In genomic region chr10:75043256-75044121, GRCh38 we compare ENCODE assay signal across 10 cellular contexts.
A peak's percentile ranks its signal among the peaks of the same experiment; 100 is the strongest.
DNase-seq lines count a peak whose midpoint lies in the region; ATAC-seq lines count a peak whose summit lies in the region.
"Had no signal": no experiment of that assay in that cellular context is flagged by ENCODE, and none has a peak within 500 bp of the region (broad histone marks: within the 10 kb centered on the region; RNA-seq: fewer than 3 reads in every experiment).

No MANE protein-coding gene starts in this region.

- DNase-seq in CMK (ENCODE audit: low read depth) (peak; percentile 49), foreskin melanocyte (no peak), UCSD-AML1 (lab: John Stamatoyannopoulos, UW; ENCODE audit: unreplicated experiment) (no peak)
- DNase-seq in effector CD8-positive, alpha-beta T cell (lab: John Stamatoyannopoulos, UW), result peak; percentile 29
- peak; percentile 49 for DNase-seq in stimulated activated CD4-positive, alpha-beta T cell treated with anti-CD3 and anti-CD28 coated beads, Interleukin-12 subunit alpha, Interleukin-12 subunit beta, amount 100 ng/mL, for 4 hours
- DNase-seq: cortex of kidney, transverse colon had no signal

- ATAC-seq in activated CD4-positive, CD25-positive, alpha-beta regulatory T cell treated with anti-CD3 and anti-CD28 coated beads, Interleukin-2, amount 50 U/mL, for 24 hours, result peak; percentile 34 to 69
- ATAC-seq in GM18517 (IDR thresholded peaks at IDR 0.05; ENCODE audit: unreplicated experiment) (no peak), HG03378 (IDR thresholded peaks at IDR 0.05; ENCODE audit: unreplicated experiment) (no peak)

Comparison
In these comparisons a context has a peak if more than half of its experiments do, and no peak if none do; other contexts are left out.
1. DNase-seq: peak in CMK (single experiment), effector CD8-positive, alpha-beta T cell (single experiment) and stimulated activated CD4-positive, alpha-beta T cell treated with anti-CD3 and anti-CD28 coated beads, Interleukin-12 subunit alpha, Interleukin-12 subunit beta, amount 100 ng/mL, for 4 hours (single experiment); none in foreskin melanocyte (single experiment) and UCSD-AML1 (single experiment).
2. ATAC-seq: peak in activated CD4-positive, CD25-positive, alpha-beta regulatory T cell treated with anti-CD3 and anti-CD28 coated beads, Interleukin-2, amount 50 U/mL, for 24 hours (2 of 2); none in GM18517 (single experiment) and HG03378 (single experiment).